6 cellular contexts compared by ENCODE assay signal in the genomic region with DNA sequence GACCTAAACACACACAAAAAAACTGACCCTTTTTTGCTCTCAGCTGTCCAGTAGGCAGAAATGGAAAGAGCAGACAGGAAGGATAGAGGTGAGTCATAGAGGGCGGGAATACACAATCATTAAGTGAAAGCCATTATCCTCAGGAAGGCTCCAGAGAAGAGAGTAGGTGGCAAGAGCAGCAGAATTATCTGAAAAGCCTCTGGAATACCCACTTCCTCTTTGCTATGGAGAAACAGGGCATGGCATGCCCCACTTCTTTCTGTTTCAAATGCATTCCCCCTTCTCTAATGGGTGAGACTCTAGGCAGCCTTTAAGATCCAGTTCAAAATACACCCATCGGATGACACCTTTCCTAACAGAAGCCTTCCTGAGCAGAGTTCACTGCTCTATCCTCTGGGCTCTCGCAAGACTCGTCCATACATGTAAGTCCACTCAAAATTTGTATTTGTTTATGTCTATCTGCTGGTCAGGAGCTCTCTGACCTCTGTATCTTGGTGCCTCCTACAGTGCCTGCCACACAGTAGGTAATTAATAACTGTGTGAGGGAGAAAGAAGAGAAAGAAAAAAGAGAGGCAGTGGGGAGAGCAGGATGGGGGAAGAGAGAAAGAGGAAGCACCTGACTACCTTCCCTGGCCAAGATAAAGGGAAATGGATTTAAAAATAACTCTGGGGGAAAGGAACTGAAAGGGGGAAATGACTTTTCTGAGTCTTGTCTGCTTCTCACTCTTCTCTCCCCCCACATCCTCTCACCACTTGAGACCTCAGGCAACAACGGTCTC. TPM values are rescaled to one million over a fixed set of nuclear protein-coding genes. Genes with fewer than 3 reads are reported as not detected.
DNase-seq lines count a peak whose midpoint lies in the region; ATAC-seq and TF ChIP-seq lines count a peak whose summit lies in the region.

No MANE protein-coding gene starts in this region.

- H3K36me3 ChIP-seq in ACC112 (ENCODE audit: insufficient read depth, low read length), result no peaks in the 10 kb centered on the region
- H3K36me3 ChIP-seq in brain microvascular endothelial cell (replicated peaks), result no peaks in the 10 kb centered on the region

- H3K27me3 ChIP-seq in ACC112 (ENCODE audit: insufficient read depth, low read length), result no peaks in the 10 kb centered on the region
- H3K27me3 ChIP-seq in brain microvascular endothelial cell (replicated peaks), result no peaks in the 10 kb centered on the region

- H3K79me2 ChIP-seq in ACC112 (ENCODE audit: control insufficient read depth, insufficient read depth, low read length, unreplicated experiment), result no peaks in the 10 kb centered on the region

- H3K27ac ChIP-seq in ACC112 (ENCODE audit: low read depth, low read length) (no peak overlapping the region), brain microvascular endothelial cell (no peak overlapping the region)

- H2AFZ ChIP-seq in ACC112 (ENCODE audit: low read length, unreplicated experiment), result peak overlapping the region; percentile 96

- H3K4me1 ChIP-seq in ACC112 (ENCODE audit: control insufficient read depth, insufficient read depth, low read length, unreplicated experiment), result peaks cover 7% of the 10 kb centered on the region

- TF ChIP-seq CTCF in brain microvascular endothelial cell (IDR thresholded peaks at IDR 0.05; ENCODE audit: low read depth, low read length, missing control alignments), result no peak

- no peak overlapping the region for H3K4me3 ChIP-seq in ACC112 (ENCODE audit: low read depth, low read length)
- no peak overlapping the region for H3K4me3 ChIP-seq in brain microvascular endothelial cell (ENCODE audit: low read depth, low read length)

- in situ Hi-C loops in brain microvascular endothelial cell (cut with HindIII; ENCODE audit: low pct_ligation_motif_present, low sequenced_read_pairs), result no loop called here

- DNase-seq in HuH-7.5 (ENCODE audit: low spot score) (peak; percentile 37), brain microvascular endothelial cell (peak; percentile 40), renal cortical epithelial cell (ENCODE audit: low read depth) (peak; percentile 81)
- DNase-seq in activated effector memory CD4-positive, alpha-beta T cell treated with Interleukin-2 at 50 U/mL for 16 hours, result no peak

- ATAC-seq in GM19328 (IDR thresholded peaks at IDR 0.05; ENCODE audit: unreplicated experiment), result peak; percentile 60

RNA-seq across cellular contexts. Expression of gene KLHL33, which starts 8.5 kb away (rescaled TPM):
- not detected in 2 replicates for total RNA-seq in renal cortical epithelial cell

RNA-seq across cellular contexts. Expression of gene TEP1, which starts 14.1 kb away (rescaled TPM):
- total RNA-seq in renal cortical epithelial cell, result 20.8 and 32.5 TPM in 2 replicates

RNA-seq across cellular contexts. Expression of gene OSGEP, which starts 27.2 kb away (rescaled TPM):
- 22.9 and 60.1 TPM in 2 replicates for total RNA-seq in renal cortical epithelial cell

RNA-seq across cellular contexts. Expression of gene APEX1, which starts 27.6 kb away (rescaled TPM):
- total RNA-seq in renal cortical epithelial cell, result 66.0 and 73.5 TPM in 2 replicates

RNA-seq across cellular contexts. Expression of gene PIP4P1, which starts 33.8 kb away (rescaled TPM):
- 14.9 and 23.1 TPM in 2 replicates for total RNA-seq in renal cortical epithelial cell
